16 cellular contexts compared by ENCODE assay signal in the genomic region with DNA sequence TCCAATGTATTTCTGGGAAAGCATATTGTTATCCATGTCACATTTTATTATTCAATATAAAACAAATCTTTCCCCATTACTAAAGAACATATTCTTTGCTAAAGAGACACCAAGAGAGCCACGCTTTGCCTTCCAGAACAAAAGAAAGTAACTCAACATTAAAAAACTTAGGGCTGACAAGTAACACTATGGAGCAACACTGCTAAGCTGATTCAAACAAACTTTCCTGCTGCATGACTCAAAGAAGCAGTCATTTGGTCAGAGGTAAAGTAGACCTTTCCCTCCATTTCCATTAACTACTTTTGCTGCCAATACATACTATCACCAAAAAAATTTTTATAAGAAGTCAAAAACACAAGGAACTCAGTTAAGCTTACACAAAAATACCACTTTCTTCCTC.
DNase-seq lines count a peak whose midpoint lies in the region; ATAC-seq and TF ChIP-seq lines count a peak whose summit lies in the region.
"Had no signal": no experiment of that assay in that cellular context is flagged by ENCODE, and none has a peak within 500 bp of the region (broad histone marks: within the 10 kb centered on the region; RNA-seq: fewer than 3 reads in every experiment).

No MANE protein-coding gene starts in this region.

- in situ Hi-C loops in GM23248 (cut with MboI): no loop called here

- peaks cover 7% of the 10 kb centered on the region; the same call in 1 of the 2 replicates for H3F3A ChIP-seq in GM23248 (ENCODE audit: insufficient read depth)

- H3K4me1 ChIP-seq in GM23248 (ENCODE audit: insufficient read depth): peaks cover 32% of the 10 kb centered on the region
- H3K4me1 ChIP-seq in RWPE2 (ENCODE audit: insufficient read depth, poor library complexity, severe bottlenecking): peaks cover 26% of the 10 kb centered on the region
- peaks cover 3% of the 10 kb centered on the region for H3K4me1 ChIP-seq in osteoblast (ENCODE audit: insufficient read depth, low read length)
- H3K4me1 ChIP-seq in tibial artery: peaks cover 0 to 38% (median 13%) of the 10 kb centered on the region in 4 donors
- H3K4me1 ChIP-seq in BE2C: no peaks in the 10 kb centered on the region
- H3K4me1 ChIP-seq: BLaER1 had no signal

- H2AFZ ChIP-seq in GM23248 (no peak overlapping the region), osteoblast (ENCODE audit: low read length) (no peak overlapping the region)

- no peaks in the 10 kb centered on the region for H3K9me2 ChIP-seq in GM23248 (ENCODE audit: insufficient read depth)

- H3K79me2 ChIP-seq in GM23248 (ENCODE audit: insufficient read depth): peaks cover 63% of the 10 kb centered on the region
- peaks cover 39% of the 10 kb centered on the region for H3K79me2 ChIP-seq in osteoblast (ENCODE audit: insufficient read depth, low read length)

- no peak overlapping the region for H3K4me3 ChIP-seq in GM23248
- H3K4me3 ChIP-seq in RWPE2 (ENCODE audit: severe bottlenecking): no peak overlapping the region
- H3K4me3 ChIP-seq in fibroblast of mammary gland (ENCODE audit: control insufficient read depth, low read depth, low read length): no peak overlapping the region
- H3K4me3 ChIP-seq in osteoblast (ENCODE audit: insufficient read depth, low read length): no peak overlapping the region
- H3K4me3 ChIP-seq in tibial artery: no peak overlapping the region
- no peak overlapping the region for H3K4me3 ChIP-seq in BE2C (ENCODE audit: low read depth, low read length)
- H3K4me3 ChIP-seq: BLaER1 had no signal

- 39 to 58% methylated on average over 1 of the region's 1 CpG for WGBS in GM23248 (ENCODE audit: low coverage in 1 of 2, low lambda C conversion rate in 2 of 2, missing lambda C conversion rate in 2 of 2), 2 experiments

- no peak overlapping the region for H3K9ac ChIP-seq in GM23248
- H3K9ac ChIP-seq: BLaER1 had no signal

- no peak for TF ChIP-seq CTCF in RWPE2 (IDR thresholded peaks at IDR 0.05; ENCODE audit: poor library complexity, severe bottlenecking)
- no peak for TF ChIP-seq CTCF in fibroblast of mammary gland (conservative IDR thresholded peaks at IDR 0.05; ENCODE audit: control insufficient read depth, insufficient read depth, low read depth, low read length)
- TF ChIP-seq CTCF in osteoblast (IDR thresholded peaks at IDR 0.05; ENCODE audit: extremely low read depth, low read depth, low read length): no peak
- no peak for TF ChIP-seq CTCF in tibial artery (IDR thresholded peaks at IDR 0.05)
- TF ChIP-seq CTCF in BE2C (IDR thresholded peaks at IDR 0.05; ENCODE audit: low read depth, low read length): no peak

- DNase-seq in GM23248 (peak; percentile 79), RWPE2 (ENCODE audit: low spot score) (no peak), fibroblast of mammary gland (ENCODE audit: low read depth) (peak; percentile 74), osteoblast (ENCODE audit: insufficient read length, low spot score, missing footprints) (peak; percentile 79), tibial artery (no peak), ecto neural progenitor cell (ENCODE audit: low spot score) (no peak), DMS79 treated with DMSO at 0.1 percent for 48 hours (lab: John Stamatoyannopoulos, UW) (no peak), BE2C (no peak)
- DNase-seq: activated B cell treated with CpG ODN at 0.5 μM for 24 hours; amniotic stem cell; DMS153; H7; NCI-H1048; RPMI8226; stimulated activated CD4-positive, alpha-beta T cell treated with anti-CD3 and anti-CD28 coated beads, Interleukin-15, amount 100 ng/mL, for 24 hours had no signal

- H3K36me3 ChIP-seq in GM23248 (ENCODE audit: low read depth) (no peaks in the 10 kb centered on the region), RWPE2 (ENCODE audit: low read depth) (no peaks in the 10 kb centered on the region), osteoblast (ENCODE audit: insufficient read depth, low read length) (no peaks in the 10 kb centered on the region), tibial artery (no peaks in the 10 kb centered on the region), BE2C (no peaks in the 10 kb centered on the region)
- H3K36me3 ChIP-seq: BLaER1 had no signal

- peak; percentile 83 for ATAC-seq in RWPE2 (ENCODE audit: low read depth)

- intact Hi-C loops in tibial artery (cut with DNase I; ENCODE audit: low total_unique reads): no loop called here

- H4K20me1 ChIP-seq in GM23248 (ENCODE audit: insufficient read depth) (no peaks in the 10 kb centered on the region), osteoblast (ENCODE audit: insufficient read depth, low read length) (no peaks in the 10 kb centered on the region)

- H3K4me2 ChIP-seq in GM23248 (ENCODE audit: unreplicated experiment): peak overlapping the region; percentile 52
- H3K4me2 ChIP-seq in osteoblast (ENCODE audit: insufficient read depth, low read length): no peak overlapping the region
- H3K4me2 ChIP-seq: BLaER1 had no signal

- H3K27me3 ChIP-seq in GM23248 (replicated peaks; ENCODE audit: insufficient read depth) (no peaks in the 10 kb centered on the region), RWPE2 (ENCODE audit: insufficient read depth, poor library complexity, severe bottlenecking) (no peaks in the 10 kb centered on the region), osteoblast (ENCODE audit: insufficient read depth, low read length) (no peaks in the 10 kb centered on the region), tibial artery (no peaks in the 10 kb centered on the region), BE2C (no peaks in the 10 kb centered on the region)
- H3K27me3 ChIP-seq: BLaER1 had no signal

- peak overlapping the region; percentile 29 for H3K27ac ChIP-seq in GM23248
- peak overlapping the region; percentile 60 for H3K27ac ChIP-seq in RWPE2 (ENCODE audit: poor library complexity, severe bottlenecking)
- H3K27ac ChIP-seq in osteoblast (ENCODE audit: low read depth, low read length): no peak overlapping the region
- peak overlapping the region in 1 of 2 donors; percentile 68 for H3K27ac ChIP-seq in tibial artery
- H3K27ac ChIP-seq: BLaER1 had no signal

- H3K9me3 ChIP-seq in GM23248 (ENCODE audit: low read depth): no peaks in the 10 kb centered on the region
- H3K9me3 ChIP-seq in RWPE2 (ENCODE audit: severe bottlenecking): peaks cover 3% of the 10 kb centered on the region
- H3K9me3 ChIP-seq in osteoblast (ENCODE audit: low read depth, low read length): peaks cover 3% of the 10 kb centered on the region
- peaks cover 0 to 6% (median 0%) of the 10 kb centered on the region in 3 donors for H3K9me3 ChIP-seq in tibial artery
- peaks cover 2% of the 10 kb centered on the region; the same call in 1 of the 2 replicates for H3K9me3 ChIP-seq in BE2C

Comparison
In these comparisons a context has a peak if more than half of its experiments do, and no peak if none do; other contexts are left out.
1. DNase-seq: peak in GM23248 (single experiment), fibroblast of mammary gland (single experiment) and osteoblast (single experiment); none in RWPE2 (single experiment), tibial artery (0 of 2), ecto neural progenitor cell (single experiment), DMS79 treated with DMSO at 0.1 percent for 48 hours (single experiment) and BE2C (single experiment).